ENCODE assay signal across 8 cellular contexts in genomic region chr2:199739413-199740110, GRCh38.
DNase-seq lines count a peak whose midpoint lies in the region; ATAC-seq and TF ChIP-seq lines count a peak whose summit lies in the region.

No MANE protein-coding gene starts in this region.

- H3K9me3 ChIP-seq in SU-DHL-6 (ENCODE audit: insufficient read depth, low read length) (no peaks in the 10 kb centered on the region), right atrium auricular region (no peaks in the 10 kb centered on the region)

- H3K27me3 ChIP-seq in ACC112 (ENCODE audit: insufficient read depth, low read length), result peaks cover 18% of the 10 kb centered on the region
- no peaks in the 10 kb centered on the region for H3K27me3 ChIP-seq in SU-DHL-6 (ENCODE audit: low read length)
- H3K27me3 ChIP-seq in right atrium auricular region, result no peaks in the 10 kb centered on the region

- H3K36me3 ChIP-seq in ACC112 (ENCODE audit: insufficient read depth, low read length) (no peaks in the 10 kb centered on the region), SU-DHL-6 (ENCODE audit: low read length) (no peaks in the 10 kb centered on the region), right atrium auricular region (no peaks in the 10 kb centered on the region)

- no peaks in the 10 kb centered on the region for H3K9me2 ChIP-seq in SU-DHL-6 (replicated peaks; ENCODE audit: insufficient read depth, low read length)

- H4K20me1 ChIP-seq in SU-DHL-6 (ENCODE audit: low read depth, low read length), result no peaks in the 10 kb centered on the region

- H3K9ac ChIP-seq in SU-DHL-6 (ENCODE audit: low read length), result no peak overlapping the region

- peak; percentile 83 for TF ChIP-seq RAD21 in Ishikawa (IDR thresholded peaks at IDR 0.05; ENCODE audit: low read depth)

- H3K79me2 ChIP-seq in ACC112 (ENCODE audit: control insufficient read depth, insufficient read depth, low read length, unreplicated experiment) (no peaks in the 10 kb centered on the region), SU-DHL-6 (ENCODE audit: insufficient read depth, low read length) (no peaks in the 10 kb centered on the region)

- ATAC-seq in GM18498 (IDR thresholded peaks at IDR 0.05; ENCODE audit: unreplicated experiment) (peak; percentile 75), sciatic nerve (peak; percentile 71), GM21825 (IDR thresholded peaks at IDR 0.05; ENCODE audit: unreplicated experiment) (no peak)

- 0 out of 2 replicates have a peak overlapping the region, but pooled peaks have one; percentile 40 for H3K4me3 ChIP-seq in ACC112 (ENCODE audit: low read depth, low read length)
- no peak overlapping the region for H3K4me3 ChIP-seq in SU-DHL-6 (ENCODE audit: insufficient read depth, low read length, poor library complexity, severe bottlenecking)
- H3K4me3 ChIP-seq in right atrium auricular region, result no peak overlapping the region

- DNase-seq in amniotic stem cell (lab: John Stamatoyannopoulos, UW), result peak; percentile 11
- DNase-seq in right atrium auricular region (ENCODE audit: low spot score), result peak; percentile 68
- peak; percentile 86 for DNase-seq in sciatic nerve (ENCODE audit: low spot score)

- no peaks in the 10 kb centered on the region for H3F3A ChIP-seq in SU-DHL-6 (ENCODE audit: insufficient read depth)

- no peak overlapping the region for H3K4me2 ChIP-seq in SU-DHL-6 (ENCODE audit: low read depth, low read length, poor library complexity, severe bottlenecking)

- H2AFZ ChIP-seq in ACC112 (ENCODE audit: low read length, unreplicated experiment), result no peak overlapping the region
- H2AFZ ChIP-seq in SU-DHL-6 (ENCODE audit: low read depth, low read length, severe bottlenecking), result no peak overlapping the region

- intact Hi-C loops in sciatic nerve (cut with DNase I), result no loop called here

- TF ChIP-seq EP300 in Ishikawa (IDR thresholded peaks at IDR 0.05; ENCODE audit: borderline replicate concordance), result no peak

- H3K27ac ChIP-seq in ACC112 (ENCODE audit: low read depth, low read length), result no peak overlapping the region
- no peak overlapping the region for H3K27ac ChIP-seq in SU-DHL-6 (ENCODE audit: low read depth, low read length)
- H3K27ac ChIP-seq in right atrium auricular region, result no peak overlapping the region

- H3K4me1 ChIP-seq in ACC112 (ENCODE audit: control insufficient read depth, insufficient read depth, low read length, unreplicated experiment) (peaks cover 15% of the 10 kb centered on the region), right atrium auricular region (peaks cover 0 to 3% of the 10 kb centered on the region in 2 donors)

- TF ChIP-seq CTCF in SU-DHL-6 (IDR thresholded peaks at IDR 0.05; ENCODE audit: insufficient read depth, low read length, poor library complexity, severe bottlenecking) (peak; percentile 88), right atrium auricular region (IDR thresholded peaks at IDR 0.05) (peak; percentile 85 to 96)

TF ChIP-seq in Ishikawa, 13 proteins besides CTCF, POLR2A, EP300 and RAD21:
- TF ChIP-seq YY1 (IDR thresholded peaks at IDR 0.05; ENCODE audit: low read depth) (no peak), CEBPB (IDR thresholded peaks at IDR 0.05) (no peak), FOXM1 (IDR thresholded peaks at IDR 0.05; ENCODE audit: borderline replicate concordance, low read depth) (no peak)
- TF ChIP-seq, protein P1, sequence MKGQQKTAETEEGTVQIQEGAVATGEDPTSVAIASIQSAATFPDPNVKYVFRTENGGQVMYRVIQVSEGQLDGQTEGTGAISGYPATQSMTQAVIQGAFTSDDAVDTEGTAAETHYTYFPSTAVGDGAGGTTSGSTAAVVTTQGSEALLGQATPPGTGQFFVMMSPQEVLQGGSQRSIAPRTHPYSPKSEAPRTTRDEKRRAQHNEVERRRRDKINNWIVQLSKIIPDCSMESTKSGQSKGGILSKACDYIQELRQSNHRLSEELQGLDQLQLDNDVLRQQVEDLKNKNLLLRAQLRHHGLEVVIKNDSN (IDR thresholded peaks at IDR 0.05), result no peak

Comparison
In these comparisons a context has a peak if more than half of its experiments do, and no peak if none do; other contexts are left out.
1. DNase-seq: peak in every context shown above with its lines; median percentile 86 in sciatic nerve; 68 in right atrium auricular region; 11 in amniotic stem cell.